In the genomic region with DNA sequence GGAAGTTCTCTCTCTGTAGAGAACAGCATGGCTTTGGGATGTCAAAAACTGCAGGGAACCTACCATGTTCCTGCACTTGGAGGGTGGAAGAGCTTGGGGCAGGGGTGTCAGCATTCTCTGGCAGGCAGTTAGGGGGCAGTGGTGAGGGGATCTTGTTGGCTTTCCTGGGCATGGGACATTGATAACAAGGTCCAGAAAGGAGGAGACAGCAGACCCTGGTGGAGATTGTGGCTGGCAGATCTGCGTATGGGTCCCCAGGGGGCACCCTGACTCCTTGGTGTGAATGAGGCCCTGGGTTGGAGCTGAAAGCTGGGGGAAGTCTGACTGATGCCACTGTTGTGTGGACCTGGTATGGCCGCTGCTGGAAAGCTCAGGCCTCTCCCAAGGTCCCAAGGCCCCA, we compare ENCODE assay signal across 8 cellular contexts. TPM values are rescaled to one million over a fixed set of nuclear protein-coding genes. Genes with fewer than 3 reads are reported as not detected.
DNase-seq lines count a peak whose midpoint lies in the region; ATAC-seq, FAIRE-seq and TF ChIP-seq lines count a peak whose summit lies in the region.

No MANE protein-coding gene starts in this region.

- DNase-seq in EH (ENCODE audit: low read depth), result peak; percentile 71
- DNase-seq in HFFc6, result peak; percentile 46
- no peak for DNase-seq in kidney
- no peak for DNase-seq in activated T-helper 1 cell treated with anti-CD3 and anti-CD28 coated beads, Interleukin-12 subunit alpha, Interleukin-12 subunit beta, Interleukin-2, Interleukin-4 antibody, amounts not matched to agents 30 ng/mL and 10 ng/mL and 1 ng/mL, durations not matched to agents 14 hours and 24 hours and 36 hours (ENCODE audit: low spot score)
- DNase-seq in CD4-positive, alpha-beta T cell, result no peak
- DNase-seq in anterior cingulate cortex (lab: John Stamatoyannopoulos, UW), result no peak
- no peak for DNase-seq in HAP-1 (ENCODE audit: low spot score in 2 of 2)

- peaks cover 9% of the 10 kb centered on the region for H3K36me3 Mint-ChIP-seq in HFFc6 (ENCODE audit: low read depth)
- H3K36me3 Mint-ChIP-seq in activated T-helper 1 cell treated with anti-CD3 and anti-CD28 coated beads, Interleukin-12 subunit alpha, Interleukin-12 subunit beta, Interleukin-2, Interleukin-4 antibody, amounts not matched to agents 30 ng/mL and 10 ng/mL and 1 ng/mL, durations not matched to agents 14 hours and 24 hours and 36 hours (ENCODE audit: low read depth), result no peaks in the 10 kb centered on the region
- no peaks in the 10 kb centered on the region for H3K36me3 Mint-ChIP-seq in CD4-positive, alpha-beta T cell (ENCODE audit: low read depth)

- no peak overlapping the region for H3K4me3 Mint-ChIP-seq in HFFc6
- no peak overlapping the region for H3K4me3 Mint-ChIP-seq in activated T-helper 1 cell treated with anti-CD3 and anti-CD28 coated beads, Interleukin-12 subunit alpha, Interleukin-12 subunit beta, Interleukin-2, Interleukin-4 antibody, amounts not matched to agents 30 ng/mL and 10 ng/mL and 1 ng/mL, durations not matched to agents 14 hours and 24 hours and 36 hours
- no peak overlapping the region for H3K4me3 Mint-ChIP-seq in CD4-positive, alpha-beta T cell

- H3K27ac Mint-ChIP-seq in HFFc6, result no peak overlapping the region
- H3K27ac Mint-ChIP-seq in activated T-helper 1 cell treated with anti-CD3 and anti-CD28 coated beads, Interleukin-12 subunit alpha, Interleukin-12 subunit beta, Interleukin-2, Interleukin-4 antibody, amounts not matched to agents 30 ng/mL and 10 ng/mL and 1 ng/mL, durations not matched to agents 14 hours and 24 hours and 36 hours, result no peak overlapping the region
- H3K27ac Mint-ChIP-seq in CD4-positive, alpha-beta T cell, result no peak overlapping the region

- no peaks in the 10 kb centered on the region; the same call in none of the 2 replicates for H3K27me3 Mint-ChIP-seq in HFFc6 (ENCODE audit: insufficient read depth)
- H3K27me3 Mint-ChIP-seq in activated T-helper 1 cell treated with anti-CD3 and anti-CD28 coated beads, Interleukin-12 subunit alpha, Interleukin-12 subunit beta, Interleukin-2, Interleukin-4 antibody, amounts not matched to agents 30 ng/mL and 10 ng/mL and 1 ng/mL, durations not matched to agents 14 hours and 24 hours and 36 hours (ENCODE audit: insufficient read depth), result peaks cover 51% of the 10 kb centered on the region
- peaks cover 26% of the 10 kb centered on the region for H3K27me3 Mint-ChIP-seq in CD4-positive, alpha-beta T cell

- ATAC-seq in CD4-positive, alpha-beta T cell (ENCODE audit: poor library complexity), result no peak

- in situ Hi-C loops in HAP-1 (cut with MboI; ENCODE audit: low sequenced_read_pairs), result no loop called here

- CTCF ChIA-PET in CD4-positive, alpha-beta T cell (lab: Charles Lee), result interaction anchor here (0.6 to 1.2 kb wide), 2 partner anchors 130 to 217 kb away, joined by 3 read pairs; no protein-coding TSS in a partner anchor

- no peak for FAIRE-seq in kidney (lab: Jason Lieb, UNC)

- no peak overlapping the region for H3K9ac ChIP-seq in kidney (ENCODE audit: low read length in 2 of 2)

- TF ChIP-seq CTCF in HFFc6 (IDR thresholded peaks at IDR 0.05), result peak; percentile 77
- peak; percentile 63 for TF ChIP-seq CTCF in WI38 (IDR thresholded peaks at IDR 0.05; ENCODE audit: low read depth, low read length)
- peak; percentile 25 for TF ChIP-seq CTCF in kidney (IDR thresholded peaks at IDR 0.05; ENCODE audit: borderline replicate concordance, extremely low read depth, insufficient read depth)
- TF ChIP-seq CTCF in CD4-positive, alpha-beta T cell (IDR thresholded peaks at IDR 0.05), result no peak

- no peaks in the 10 kb centered on the region; the same call in 1 of the 2 replicates for H3K9me3 Mint-ChIP-seq in HFFc6
- peaks cover 10% of the 10 kb centered on the region for H3K9me3 Mint-ChIP-seq in activated T-helper 1 cell treated with anti-CD3 and anti-CD28 coated beads, Interleukin-12 subunit alpha, Interleukin-12 subunit beta, Interleukin-2, Interleukin-4 antibody, amounts not matched to agents 30 ng/mL and 10 ng/mL and 1 ng/mL, durations not matched to agents 14 hours and 24 hours and 36 hours
- H3K9me3 Mint-ChIP-seq in CD4-positive, alpha-beta T cell, result peaks cover 9% of the 10 kb centered on the region

- H3K36me3 ChIP-seq in kidney (ENCODE audit: control insufficient read depth in 1 of 2, insufficient read depth in 2 of 2, low read length in 2 of 2) (no peaks in the 10 kb centered on the region), HAP-1 (replicated peaks) (no peaks in the 10 kb centered on the region)

- no peaks in the 10 kb centered on the region for H3K4me1 Mint-ChIP-seq in HFFc6 (ENCODE audit: low read depth)
- H3K4me1 Mint-ChIP-seq in activated T-helper 1 cell treated with anti-CD3 and anti-CD28 coated beads, Interleukin-12 subunit alpha, Interleukin-12 subunit beta, Interleukin-2, Interleukin-4 antibody, amounts not matched to agents 30 ng/mL and 10 ng/mL and 1 ng/mL, durations not matched to agents 14 hours and 24 hours and 36 hours (ENCODE audit: low read depth), result no peaks in the 10 kb centered on the region
- no peaks in the 10 kb centered on the region for H3K4me1 Mint-ChIP-seq in CD4-positive, alpha-beta T cell (ENCODE audit: low read depth)

- no peaks in the 10 kb centered on the region for H3K4me1 ChIP-seq in kidney (ENCODE audit: control insufficient read depth in 1 of 2, insufficient read depth in 1 of 2, low read depth in 1 of 2, low read length in 2 of 2)
- no peaks in the 10 kb centered on the region for H3K4me1 ChIP-seq in HAP-1

- POLR2A ChIA-PET in CD4-positive, alpha-beta T cell (lab: Charles Lee), result no interaction called here

- H3K4me3 ChIP-seq in WI38 (ENCODE audit: low read depth, low read length), result no peak overlapping the region
- H3K4me3 ChIP-seq in kidney (ENCODE audit: low read length in 2 of 2), result no peak overlapping the region
- H3K4me3 ChIP-seq in HAP-1, result no peak overlapping the region

- intact Hi-C loops in kidney (cut with DNase I), result no loop called here
- intact Hi-C loops in activated T-helper 1 cell treated with anti-CD3 and anti-CD28 coated beads, Interleukin-12 subunit alpha, Interleukin-12 subunit beta, Interleukin-2, Interleukin-4 antibody, amounts not matched to agents 30 ng/mL and 10 ng/mL and 1 ng/mL, durations not matched to agents 14 hours and 24 hours and 36 hours (cut with micrococcal nuclease), result loop anchor here (1.0 kb wide), 1 partner anchor 129 kb away; no protein-coding TSS in a partner anchor
- intact Hi-C loops in CD4-positive, alpha-beta T cell (cut with DNase I, micrococcal nuclease), result loop anchor here in 1 of 2 experiments (10.0 kb wide), 1 partner anchor 127 kb away; no protein-coding TSS in a partner anchor

- no peaks in the 10 kb centered on the region for H3K27me3 ChIP-seq in CD4-positive, alpha-beta T cell (ENCODE audit: control insufficient read depth, insufficient read depth, low read length)
- H3K27me3 ChIP-seq in HAP-1 (ENCODE audit: low read depth), result no peaks in the 10 kb centered on the region

- H3K9me3 ChIP-seq in kidney (ENCODE audit: control insufficient read depth in 1 of 2, low read length in 2 of 2) (no peaks in the 10 kb centered on the region), HAP-1 (no peaks in the 10 kb centered on the region)
- peaks cover 4% of the 10 kb centered on the region for H3K9me3 ChIP-seq in CD4-positive, alpha-beta T cell (ENCODE audit: control insufficient read depth, low read length)

- no peak overlapping the region for H3K27ac ChIP-seq in kidney (ENCODE audit: low read depth in 2 of 2, low read length in 2 of 2)
- no peak overlapping the region for H3K27ac ChIP-seq in CD4-positive, alpha-beta T cell (ENCODE audit: low read depth, low read length)

RNA-seq across cellular contexts. Expression of a gene that starts 22.9 kb away (rescaled TPM):
- total RNA-seq in HFFc6 (2021; fragmentation: NEBNext Ultra II Directional; extraction: Animal tissue kit (Norgen Biotek cat#: 25700)), result under 1 TPM in 2 of 6 experiments, not detected in 4; 0.11 to 0.41 TPM
- 1.1 TPM for total RNA-seq in kidney
- polyA plus RNA-seq in kidney (ENCODE audit: insufficient read depth, low read depth, low replicate concordance), result 3.2 TPM
- 0.47 and 0.76 TPM in 2 replicates for total RNA-seq in activated T-helper 1 cell treated with anti-CD3 and anti-CD28 coated beads, Interleukin-12 subunit alpha, Interleukin-12 subunit beta, Interleukin-2, Interleukin-4 antibody, amounts not matched to agents 30 ng/mL and 10 ng/mL and 1 ng/mL, durations not matched to agents 14 hours and 24 hours and 36 hours
- not detected for total RNA-seq in CD4-positive, alpha-beta T cell

Comparison
In these comparisons a context has a peak if more than half of its experiments do, and no peak if none do; other contexts are left out.
1. DNase-seq: peak in EH (single experiment) and HFFc6 (single experiment); none in kidney (single experiment), activated T-helper 1 cell treated with anti-CD3 and anti-CD28 coated beads, Interleukin-12 subunit alpha, Interleukin-12 subunit beta, Interleukin-2, Interleukin-4 antibody, amounts not matched to agents 30 ng/mL and 10 ng/mL and 1 ng/mL, durations not matched to agents 14 hours and 24 hours and 36 hours (single experiment), CD4-positive, alpha-beta T cell (0 of 10), anterior cingulate cortex (0 of 58) and HAP-1 (0 of 2).